Comparison of ENCODE assay signal across 29 cellular contexts in the genomic region with DNA sequence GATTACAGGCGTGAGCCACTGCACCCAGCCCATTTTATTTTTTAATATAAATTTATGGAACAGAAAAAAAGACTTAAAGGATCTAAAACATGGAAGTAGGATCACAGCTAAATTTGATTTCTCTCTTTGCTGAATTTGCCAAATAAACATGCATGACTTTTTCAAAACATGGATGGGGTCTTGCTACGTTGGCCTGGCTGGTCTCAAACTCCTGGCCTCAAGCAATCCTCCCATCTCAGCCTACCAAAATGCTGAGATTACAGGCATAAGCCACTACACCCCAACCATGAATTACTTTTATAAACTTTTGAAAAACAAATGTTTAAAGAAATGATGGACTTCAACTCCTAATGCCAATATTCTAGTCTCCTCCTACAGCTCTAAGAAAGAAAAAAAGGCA.
"Had no signal": no experiment of that assay in that cellular context is flagged by ENCODE, and none has a peak within 500 bp of the region (broad histone marks: within the 10 kb centered on the region; RNA-seq: fewer than 3 reads in every experiment).

No MANE protein-coding gene starts in this region.

- H3K27me3 ChIP-seq: colonic mucosa, dorsolateral prefrontal cortex, esophagus muscularis mucosa, esophagus squamous epithelium, foreskin keratinocyte, gastrocnemius medialis, gastroesophageal sphincter, heart left ventricle, heart right ventricle, hepatocyte had no signal

- H3K4me3 Mint-ChIP-seq: dendritic cell treated with granulocyte-macrophage colony-stimulating factor and Interleukin-4, amounts not matched to agents 40 ng/mL and 50 ng/mL, for 4 days; effector memory CD8-positive, alpha-beta T cell; endodermal cell had no signal

- DNase-seq: colonic mucosa; cortex of kidney; dermis blood vessel endothelial cell; dorsolateral prefrontal cortex; effector CD4-positive, alpha-beta T cell; effector CD8-positive, alpha-beta T cell; effector memory CD4-positive, alpha-beta T cell; effector memory CD8-positive, alpha-beta T cell; endodermal cell; erythroblast; esophagus squamous epithelium; foreskin fibroblast; foreskin keratinocyte; foreskin melanocyte; gastrocnemius medialis; glutamatergic neuron; head of caudate nucleus; heart left ventricle; heart right ventricle had no signal

- ATAC-seq: effector memory CD8-positive, alpha-beta T cell; esophagus mucosa; foreskin keratinocyte; gastrocnemius medialis; gastroesophageal sphincter; heart left ventricle; heart right ventricle had no signal

- H3K9me3 Mint-ChIP-seq: dendritic cell treated with granulocyte-macrophage colony-stimulating factor and Interleukin-4, amounts not matched to agents 40 ng/mL and 50 ng/mL, for 4 days; effector memory CD8-positive, alpha-beta T cell had no signal

- H2AFZ ChIP-seq: hepatocyte had no signal

- H3K4me1 ChIP-seq: colonic mucosa had no signal

- FAIRE-seq: endometrium, endothelial cell of umbilical vein, frontal cortex had no signal

- H3K9me3 ChIP-seq: colonic mucosa, esophagus muscularis mucosa, esophagus squamous epithelium, gastrocnemius medialis, gastroesophageal sphincter, heart left ventricle, heart right ventricle had no signal

- H3K27ac Mint-ChIP-seq: dendritic cell treated with granulocyte-macrophage colony-stimulating factor and Interleukin-4, amounts not matched to agents 40 ng/mL and 50 ng/mL, for 4 days; endodermal cell had no signal

- H3K36me3 ChIP-seq: colonic mucosa, esophagus muscularis mucosa, esophagus squamous epithelium, gastrocnemius medialis, gastroesophageal sphincter had no signal

- H3K27ac ChIP-seq: colonic mucosa, coronary artery, dorsolateral prefrontal cortex, epithelial cell of prostate, esophagus muscularis mucosa, esophagus squamous epithelium, foreskin keratinocyte, gastrocnemius medialis, gastroesophageal sphincter, heart left ventricle, heart right ventricle, hepatocyte had no signal

- H3K4me2 ChIP-seq: hepatocyte had no signal

- H3K4me3 ChIP-seq: colonic mucosa, coronary artery, dorsolateral prefrontal cortex, esophagus muscularis mucosa, esophagus squamous epithelium, gastrocnemius medialis, gastroesophageal sphincter, heart left ventricle, heart right ventricle, hepatocyte had no signal

- H3K27me3 Mint-ChIP-seq: dendritic cell treated with granulocyte-macrophage colony-stimulating factor and Interleukin-4, amounts not matched to agents 40 ng/mL and 50 ng/mL, for 4 days; effector memory CD8-positive, alpha-beta T cell had no signal
